17 cellular contexts compared by ENCODE assay signal in genomic region chr18:21452808-21453511, GRCh38.
DNase-seq lines count a peak whose midpoint lies in the region; ATAC-seq, FAIRE-seq and TF ChIP-seq lines count a peak whose summit lies in the region.
"Had no signal": no experiment of that assay in that cellular context is flagged by ENCODE, and none has a peak within 500 bp of the region (broad histone marks: within the 10 kb centered on the region; RNA-seq: fewer than 3 reads in every experiment).

No MANE protein-coding gene starts in this region.

- DNase-seq in D721Med (ENCODE audit: insufficient read length, low spot score) = no peak
- peak; percentile 66 for DNase-seq in LNCaP clone FGC (ENCODE audit: low read depth)
- peak; percentile 72 for DNase-seq in cerebellar cortex (ENCODE audit: low spot score)
- no peak for DNase-seq in nephron progenitor cell
- no peak for DNase-seq in DMS114 treated with DMSO at 0.1 percent for 48 hours (lab: John Stamatoyannopoulos, UW; ENCODE audit: unreplicated experiment)
- DNase-seq: activated gamma-delta T cell treated with Interleukin-2 at 50 U/mL for 16 hours, amygdala, HCEC 1CT, lower lobe of right lung, NCI-H510A treated with DMSO at 0.1 percent for 48 hours, thyroid gland had no signal

- TF ChIP-seq CTCF in D721Med (IDR thresholded peaks at IDR 0.05; ENCODE audit: insufficient read depth, missing control alignments) (no peak), LNCaP clone FGC (IDR thresholded peaks at IDR 0.05; ENCODE audit: control insufficient read depth, extremely low read depth, insufficient read depth) (no peak), nephron progenitor cell (IDR thresholded peaks at IDR 0.05) (no peak)

- H3K4me3 Mint-ChIP-seq in nephron progenitor cell = no peak overlapping the region

- H3K9me3 Mint-ChIP-seq in nephron progenitor cell = no peaks in the 10 kb centered on the region

- H3K4me1 Mint-ChIP-seq in nephron progenitor cell = peaks cover 64% of the 10 kb centered on the region

- FAIRE-seq in D721Med (lab: Jason Lieb, UNC) = peak; percentile 53
- FAIRE-seq: endothelial cell of umbilical vein, frontal cortex had no signal

- no peaks in the 10 kb centered on the region for H3K27me3 Mint-ChIP-seq in nephron progenitor cell (ENCODE audit: low read depth, poor library complexity)

- peaks cover 55% of the 10 kb centered on the region for H3K36me3 Mint-ChIP-seq in nephron progenitor cell (ENCODE audit: low read depth)

- peak overlapping the region; percentile 77 for H3K27ac Mint-ChIP-seq in nephron progenitor cell

- ATAC-seq in GM21576 (IDR thresholded peaks at IDR 0.05; ENCODE audit: unreplicated experiment) (no peak), GM18498 (IDR thresholded peaks at IDR 0.05; ENCODE audit: unreplicated experiment) (no peak), GM21737 (IDR thresholded peaks at IDR 0.05; ENCODE audit: unreplicated experiment) (no peak)

- no peak overlapping the region for H3K4me3 ChIP-seq in LNCaP clone FGC (ENCODE audit: low read depth, low read length)
- H3K4me3 ChIP-seq: lower lobe of right lung, SK-N-MC, thyroid gland had no signal

Comparison
In these comparisons a context has a peak if more than half of its experiments do, and no peak if none do; other contexts are left out.
1. DNase-seq: peak in LNCaP clone FGC (single experiment) and cerebellar cortex (single experiment); none in D721Med (single experiment), nephron progenitor cell (single experiment) and DMS114 treated with DMSO at 0.1 percent for 48 hours (single experiment).